In the genomic region with DNA sequence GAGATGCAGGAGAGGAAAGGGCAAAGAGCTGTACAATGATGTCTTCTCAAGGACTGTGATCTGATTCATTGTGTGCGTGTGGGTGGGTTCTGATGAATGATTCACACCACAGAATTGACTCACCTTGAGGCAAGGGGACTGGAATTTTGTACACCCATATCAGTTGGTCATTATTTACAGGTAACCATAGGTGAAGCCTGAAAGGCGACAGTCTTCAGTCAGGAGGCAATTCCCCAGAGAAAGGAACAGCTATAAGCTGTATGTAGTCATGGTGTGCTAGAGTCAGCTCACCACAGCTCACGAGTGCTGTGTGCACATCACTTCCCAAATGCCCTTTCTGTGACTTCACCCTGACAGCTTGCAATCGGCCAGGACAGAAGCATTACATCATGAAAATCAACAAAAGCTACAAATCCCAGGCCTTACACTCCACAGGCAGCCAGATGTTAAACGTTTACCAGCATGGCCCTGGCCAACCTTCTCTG, we compare ENCODE assay signal across 9 cellular contexts.
DNase-seq lines count a peak whose midpoint lies in the region; ATAC-seq and TF ChIP-seq lines count a peak whose summit lies in the region.
"Had no signal": no experiment of that assay in that cellular context is flagged by ENCODE, and none has a peak within 500 bp of the region (broad histone marks: within the 10 kb centered on the region; RNA-seq: fewer than 3 reads in every experiment).

No MANE protein-coding gene starts in this region.

- ATAC-seq in HG02884 (IDR thresholded peaks at IDR 0.05; ENCODE audit: unreplicated experiment) (peak; percentile 68), lower lobe of right lung (peak; percentile 69 to 77), GM21825 (IDR thresholded peaks at IDR 0.05; ENCODE audit: unreplicated experiment) (no peak)
- ATAC-seq in activated T-cell treated with anti-CD3 and anti-CD28 coated beads, Interleukin-2, amount 50 U/mL, for 4 hours, result peak; percentile 90 to 92

- peak overlapping the region; percentile 87 for H3K27ac Mint-ChIP-seq in Calu3 (ENCODE audit: unreplicated experiment)

- H3K9me3 ChIP-seq in lower lobe of right lung (no peaks in the 10 kb centered on the region), vagina (no peaks in the 10 kb centered on the region)
- H3K9me3 ChIP-seq: testis had no signal

- peak; percentile 61 for DNase-seq in Calu3
- peak; percentile 19 for DNase-seq in activated T-cell treated with anti-CD3 and anti-CD28 coated beads, Interleukin-2, amount 50 U/mL, for 4 hours
- no peak for DNase-seq in lower lobe of right lung
- DNase-seq in COLO829 (ENCODE audit: low spot score), result no peak
- no peak for DNase-seq in NCI-H128 (lab: John Stamatoyannopoulos, UW; ENCODE audit: unreplicated experiment)
- DNase-seq in vagina (ENCODE audit: extremely low spot score in 2 of 2), result no peak
- DNase-seq: testis had no signal

- H3K9me3 Mint-ChIP-seq in Calu3 (ENCODE audit: low read depth, unreplicated experiment), result no peaks in the 10 kb centered on the region
- H3K9me3 Mint-ChIP-seq in activated T-cell treated with anti-CD3 and anti-CD28 coated beads, Interleukin-2, amount 50 U/mL, for 4 hours, result no peaks in the 10 kb centered on the region

- peaks cover 14% of the 10 kb centered on the region for H3K36me3 Mint-ChIP-seq in Calu3 (ENCODE audit: insufficient read depth, unreplicated experiment)
- no peaks in the 10 kb centered on the region for H3K36me3 Mint-ChIP-seq in activated T-cell treated with anti-CD3 and anti-CD28 coated beads, Interleukin-2, amount 50 U/mL, for 4 hours (ENCODE audit: insufficient read depth)

- H3K4me1 Mint-ChIP-seq in Calu3 (ENCODE audit: low read depth, unreplicated experiment), result peaks cover 23% of the 10 kb centered on the region
- H3K4me1 Mint-ChIP-seq in activated T-cell treated with anti-CD3 and anti-CD28 coated beads, Interleukin-2, amount 50 U/mL, for 4 hours (ENCODE audit: low read depth), result peaks cover 9% of the 10 kb centered on the region

- intact Hi-C loops in Calu3 (cut with micrococcal nuclease; ENCODE audit: unreplicated experiment) (loop anchor here (1.0 to 10.0 kb wide), 5 partner anchors 55 to 1199 kb away; no protein-coding TSS in a partner anchor), lower lobe of right lung (cut with DNase I) (no loop called here), vagina (cut with DNase I) (loop anchor here (10.0 kb wide), 1 partner anchor 269 kb away; no protein-coding TSS in a partner anchor)

- H3K4me3 ChIP-seq in lower lobe of right lung (no peak overlapping the region), vagina (no peak overlapping the region)
- H3K4me3 ChIP-seq: testis had no signal

- BruUV-seq in Calu3 (replicated peaks; lab: Mats Ljungman, UMichigan), result no TSS peak

- TF ChIP-seq POLR2A in vagina (IDR thresholded peaks at IDR 0.05), result no peak

- H3K4me3 Mint-ChIP-seq in Calu3 (ENCODE audit: low read depth, unreplicated experiment), result peak overlapping the region; percentile 34
- no peak overlapping the region for H3K4me3 Mint-ChIP-seq in activated T-cell treated with anti-CD3 and anti-CD28 coated beads, Interleukin-2, amount 50 U/mL, for 4 hours

- H3K27me3 ChIP-seq in lower lobe of right lung (ENCODE audit: low read depth) (no peaks in the 10 kb centered on the region), vagina (no peaks in the 10 kb centered on the region)
- H3K27me3 ChIP-seq: testis had no signal

- H3K27me3 Mint-ChIP-seq in Calu3 (ENCODE audit: unreplicated experiment), result no peaks in the 10 kb centered on the region
- no peaks in the 10 kb centered on the region for H3K27me3 Mint-ChIP-seq in activated T-cell treated with anti-CD3 and anti-CD28 coated beads, Interleukin-2, amount 50 U/mL, for 4 hours (ENCODE audit: low read depth)

- CTCF ChIA-PET in Calu3 (lab: Charles Lee), result interaction anchor here (0.9 to 2.5 kb wide), 10 partner anchors 9 to 1108 kb away, joined by 3 to 13 read pairs (median 5); a partner anchor contains a TSS

- H3K27ac ChIP-seq in lower lobe of right lung, result no peak overlapping the region
- H3K27ac ChIP-seq in vagina, result no peak overlapping the region
- H3K27ac ChIP-seq: testis had no signal

- no peak for TF ChIP-seq CTCF in Calu3 (IDR thresholded peaks at IDR 0.05; ENCODE audit: unreplicated experiment)
- TF ChIP-seq CTCF in lower lobe of right lung (IDR thresholded peaks at IDR 0.05), result no peak
- TF ChIP-seq CTCF in vagina (IDR thresholded peaks at IDR 0.05), result no peak

- H3K36me3 ChIP-seq in lower lobe of right lung (no peaks in the 10 kb centered on the region), vagina (no peaks in the 10 kb centered on the region)

- H3K4me1 ChIP-seq in lower lobe of right lung, result no peaks in the 10 kb centered on the region
- H3K4me1 ChIP-seq in vagina, result no peaks in the 10 kb centered on the region
- H3K4me1 ChIP-seq: testis had no signal

Comparison
In these comparisons a context has a peak if more than half of its experiments do, and no peak if none do; other contexts are left out.
1. DNase-seq: peak in Calu3 (single experiment) and activated T-cell treated with anti-CD3 and anti-CD28 coated beads, Interleukin-2, amount 50 U/mL, for 4 hours (single experiment); none in lower lobe of right lung (single experiment), COLO829 (single experiment), NCI-H128 (single experiment) and vagina (0 of 2).